ENCODE assay signal across 16 cellular contexts in genomic region chr15:31102374-31103342, GRCh38. TPM values are rescaled to one million over a fixed set of nuclear protein-coding genes. Genes with fewer than 3 reads are reported as not detected.
"Had no signal": no experiment of that assay in that cellular context is flagged by ENCODE, and none has a peak within 500 bp of the region (broad histone marks: within the 10 kb centered on the region; RNA-seq: fewer than 3 reads in every experiment).

No MANE protein-coding gene starts in this region.

- DNase-seq: activated CD4-positive, alpha-beta memory T cell treated with anti-CD3 and anti-CD28 coated beads, Interleukin-2, amount 10 ng/mL, durations not matched to agents 7 days and 5 days; activated effector memory CD4-positive, alpha-beta T cell treated with anti-CD3 and anti-CD28 coated beads, Interleukin-2, amount 50 U/mL, for 16 hours; activated T-cell treated with anti-CD3 and anti-CD28 coated beads, Interleukin-2, amount 50 U/mL, for 48 hours; amniotic stem cell; brain microvascular endothelial cell; dermis blood vessel endothelial cell; islet precursor cell; right cardiac atrium; small intestine; stimulated activated CD4-positive, alpha-beta T cell treated with anti-CD3 and anti-CD28 coated beads, Interleukin-4, amount 100 ng/mL, for 4 hours; stimulated activated CD8-positive, alpha-beta memory T cell treated with anti-CD3 and anti-CD28 coated beads, Interleukin-4, amount 100 ng/mL, for 48 hours; stimulated activated naive CD4-positive, alpha-beta T cell treated with Interleukin-2 at 50 U/mL for 16 hours had no signal

- H3K36me3 ChIP-seq: brain microvascular endothelial cell had no signal

- ATAC-seq: left lobe of liver, right cardiac atrium had no signal

- H3K27me3 ChIP-seq: brain microvascular endothelial cell had no signal

- H3K27ac ChIP-seq: brain microvascular endothelial cell had no signal

RNA-seq across cellular contexts. Expression of gene TRPM1, which starts 1.1 kb away (rescaled TPM):
- total RNA-seq: activated CD4-positive, alpha-beta memory T cell treated with anti-CD3 and anti-CD28 coated beads, Interleukin-2, amount 10 ng/mL, durations not matched to agents 7 days and 5 days; epithelial cell of proximal tubule; posterior vena cava; right cardiac atrium; T-helper 1 cell treated with Interleukin-12 subunit alpha and Interleukin-12 subunit beta and Interleukin-4 antibody, amounts not matched to agents 30 ng/mL and 1 ng/mL, for 36 hours had no signal
